ENCODE assay signal across 8 cellular contexts in genomic region chr20:57131077-57131476, GRCh38.
"Had no signal": no experiment of that assay in that cellular context is flagged by ENCODE, and none has a peak within 500 bp of the region (broad histone marks: within the 10 kb centered on the region; RNA-seq: fewer than 3 reads in every experiment).

No MANE protein-coding gene starts in this region.

- H3K9me3 Mint-ChIP-seq: H9, HFFc6 had no signal

- H3K36me3 Mint-ChIP-seq: IgD-negative memory B cell had no signal

- H3K4me2 ChIP-seq: GM23338 had no signal

- H2AFZ ChIP-seq: GM23338 had no signal

- ATAC-seq: GM23338, HCT116 had no signal

- H3K4me3 ChIP-seq: GM23338 had no signal

- DNase-seq: H9, HFFc6, KG1 had no signal

- H3K27ac Mint-ChIP-seq: GM23338, H9, HFFc6, IgD-negative memory B cell had no signal

- H3K4me3 Mint-ChIP-seq: GM23338, H9, HFFc6 had no signal

- FAIRE-seq: H1, H54 had no signal
